In genomic region chr2:112152476-112153178, GRCh38 we compare ENCODE assay signal across 26 cellular contexts. TPM values are rescaled to one million over a fixed set of nuclear protein-coding genes. Genes with fewer than 3 reads are reported as not detected.
DNase-seq lines count a peak whose midpoint lies in the region; ATAC-seq and TF ChIP-seq lines count a peak whose summit lies in the region.
"Had no signal": no experiment of that assay in that cellular context is flagged by ENCODE, and none has a peak within 500 bp of the region (broad histone marks: within the 10 kb centered on the region; RNA-seq: fewer than 3 reads in every experiment).

No MANE protein-coding gene starts in this region.

- H3K9me3 Mint-ChIP-seq in CD4-positive, CD25-positive, alpha-beta regulatory T cell: no peaks in the 10 kb centered on the region
- no peaks in the 10 kb centered on the region for H3K9me3 Mint-ChIP-seq in activated CD4-positive, alpha-beta memory T cell treated with anti-CD3 and anti-CD28 coated beads, Interleukin-2, amount 10 ng/mL, durations not matched to agents 7 days and 5 days
- H3K9me3 Mint-ChIP-seq: activated CD4-positive, alpha-beta T cell treated with anti-CD3 and anti-CD28 coated beads, Interleukin-2, amount 10 ng/mL, durations not matched to agents 24 days and 14 days; activated naive CD4-positive, alpha-beta T cell treated with anti-CD3 and anti-CD28 coated beads, Interleukin-2, amount 50 U/mL, for 24 hours; activated T-cell treated with anti-CD3 and anti-CD28 coated beads, Interleukin-2, amount 50 U/mL, for 24 hours had no signal

- H3K4me1 ChIP-seq in CD4-positive, CD25-positive, alpha-beta regulatory T cell (ENCODE audit: control insufficient read depth, insufficient read depth, low read length, poor library complexity, severe bottlenecking): peaks cover 26% of the 10 kb centered on the region
- peaks cover 0 to 10% (median 2%) of the 10 kb centered on the region in 4 donors for H3K4me1 ChIP-seq in stomach
- H3K4me1 ChIP-seq: tibial nerve had no signal

- no peak for DNase-seq in CD4-positive, CD25-positive, alpha-beta regulatory T cell
- DNase-seq in activated CD4-positive, alpha-beta memory T cell treated with anti-CD3 and anti-CD28 coated beads, Interleukin-2, amount 10 ng/mL, durations not matched to agents 7 days and 5 days: peak; percentile 1
- DNase-seq in mesenteric fat pad (ENCODE audit: low spot score): peak; percentile 72
- peak; percentile 11 for DNase-seq in stomach
- DNase-seq in NCI-H82 treated with DMSO at 0.1 percent for 48 hours (lab: John Stamatoyannopoulos, UW; ENCODE audit: unreplicated experiment): no peak
- no peak for DNase-seq in NOMO-1 treated with DMSO at 0.1 percent for 48 hours (lab: John Stamatoyannopoulos, UW; ENCODE audit: unreplicated experiment)
- DNase-seq: activated CD4-positive, alpha-beta T cell treated with anti-CD3 and anti-CD28 coated beads, Interleukin-2, amount 10 ng/mL, durations not matched to agents 24 days and 14 days; caudate nucleus; CD4-positive, alpha-beta memory T cell; dermis blood vessel endothelial cell; DMS 273 treated with DMSO at 0.1 percent for 48 hours; heart left ventricle; IMR-90; NCI-H2171 treated with DMSO at 0.1 percent for 48 hours; NCI-H526; RPMI8226; stimulated activated naive CD4-positive, alpha-beta T cell treated with Interleukin-2 at 50 U/mL for 16 hours had no signal

- H3K4me1 Mint-ChIP-seq in CD4-positive, CD25-positive, alpha-beta regulatory T cell: peaks cover 10 to 34% (median 21%) of the 10 kb centered on the region in 4 donors
- H3K4me1 Mint-ChIP-seq in activated CD4-positive, alpha-beta memory T cell treated with anti-CD3 and anti-CD28 coated beads, Interleukin-2, amount 10 ng/mL, durations not matched to agents 7 days and 5 days: peaks cover 27% of the 10 kb centered on the region

- ATAC-seq in CD4-positive, CD25-positive, alpha-beta regulatory T cell (ENCODE audit: low read depth in 2 of 2): no peak
- ATAC-seq in HG03432 (IDR thresholded peaks at IDR 0.05; ENCODE audit: unreplicated experiment): no peak
- ATAC-seq: heart left ventricle had no signal

- no peaks in the 10 kb centered on the region for H3K36me3 Mint-ChIP-seq in CD4-positive, CD25-positive, alpha-beta regulatory T cell
- H3K36me3 Mint-ChIP-seq in activated CD4-positive, alpha-beta memory T cell treated with anti-CD3 and anti-CD28 coated beads, Interleukin-2, amount 10 ng/mL, durations not matched to agents 7 days and 5 days (ENCODE audit: low read depth): no peaks in the 10 kb centered on the region
- H3K36me3 Mint-ChIP-seq: activated naive CD4-positive, alpha-beta T cell treated with anti-CD3 and anti-CD28 coated beads, Interleukin-2, amount 50 U/mL, for 24 hours; CD4-positive, alpha-beta memory T cell had no signal

- H3K27ac ChIP-seq in CD4-positive, CD25-positive, alpha-beta regulatory T cell (ENCODE audit: insufficient read depth, low read length, poor library complexity, severe bottlenecking): no peak overlapping the region
- H3K27ac ChIP-seq in stomach: no peak overlapping the region
- H3K27ac ChIP-seq: HL-60, tibial nerve, VCaP had no signal

- no peak for TF ChIP-seq POLR2A in stomach (IDR thresholded peaks at IDR 0.05)

- CTCF ChIA-PET in activated CD4-positive, alpha-beta memory T cell treated with anti-CD3 and anti-CD28 coated beads, Interleukin-2, amount 10 ng/mL, durations not matched to agents 7 days and 5 days (lab: Charles Lee): no interaction called here

- H3K9me3 ChIP-seq in CD4-positive, CD25-positive, alpha-beta regulatory T cell (ENCODE audit: control insufficient read depth in 2 of 2, low read length in 2 of 2): no peaks in the 10 kb centered on the region
- no peaks in the 10 kb centered on the region for H3K9me3 ChIP-seq in stomach
- H3K9me3 ChIP-seq: heart left ventricle, MG63, tibial nerve had no signal

- POLR2A ChIA-PET in activated CD4-positive, alpha-beta memory T cell treated with anti-CD3 and anti-CD28 coated beads, Interleukin-2, amount 10 ng/mL, durations not matched to agents 7 days and 5 days (lab: Charles Lee): no interaction called here

- TF ChIP-seq EP300 in stomach (IDR thresholded peaks at IDR 0.05): no peak

- WGBS in stomach, 5 donors: 83 to 95% (median 91%) methylated on average over 10 of the region's 10 CpGs

- no peaks in the 10 kb centered on the region for H3K27me3 ChIP-seq in CD4-positive, CD25-positive, alpha-beta regulatory T cell (ENCODE audit: control insufficient read depth, insufficient read depth, low read length)
- H3K27me3 ChIP-seq in stomach: no peaks in the 10 kb centered on the region
- H3K27me3 ChIP-seq: heart left ventricle, MG63, tibial nerve had no signal

- TF ChIP-seq CTCF in stomach (IDR thresholded peaks at IDR 0.05): no peak

- no peak overlapping the region for H3K4me3 ChIP-seq in CD4-positive, CD25-positive, alpha-beta regulatory T cell (ENCODE audit: low read depth, low read length)
- H3K4me3 ChIP-seq in stomach: no peak overlapping the region
- H3K4me3 ChIP-seq: heart left ventricle, MG63, tibial nerve had no signal

- H3K27me3 Mint-ChIP-seq in CD4-positive, CD25-positive, alpha-beta regulatory T cell: peaks cover 4% of the 10 kb centered on the region
- H3K27me3 Mint-ChIP-seq in activated CD4-positive, alpha-beta memory T cell treated with anti-CD3 and anti-CD28 coated beads, Interleukin-2, amount 10 ng/mL, durations not matched to agents 7 days and 5 days: no peaks in the 10 kb centered on the region
- H3K27me3 Mint-ChIP-seq: activated naive CD4-positive, alpha-beta T cell treated with anti-CD3 and anti-CD28 coated beads, Interleukin-2, amount 50 U/mL, for 24 hours; activated T-cell treated with anti-CD3 and anti-CD28 coated beads, Interleukin-2, amount 50 U/mL, for 24 hours; CD4-positive, alpha-beta memory T cell had no signal

- H3K4me3 Mint-ChIP-seq in CD4-positive, CD25-positive, alpha-beta regulatory T cell: no peak overlapping the region
- H3K4me3 Mint-ChIP-seq in activated CD4-positive, alpha-beta memory T cell treated with anti-CD3 and anti-CD28 coated beads, Interleukin-2, amount 10 ng/mL, durations not matched to agents 7 days and 5 days: no peak overlapping the region
- H3K4me3 Mint-ChIP-seq: activated CD4-positive, alpha-beta T cell treated with anti-CD3 and anti-CD28 coated beads, Interleukin-2, amount 10 ng/mL, durations not matched to agents 24 days and 14 days; activated naive CD4-positive, alpha-beta T cell treated with anti-CD3 and anti-CD28 coated beads, Interleukin-2, amount 50 U/mL, for 24 hours; activated T-cell treated with anti-CD3 and anti-CD28 coated beads, Interleukin-2, amount 50 U/mL, for 24 hours; CD4-positive, alpha-beta memory T cell had no signal

- peak overlapping the region in 2 of 3 donors; percentile 3 to 11 for H3K27ac Mint-ChIP-seq in CD4-positive, CD25-positive, alpha-beta regulatory T cell
- no peak overlapping the region for H3K27ac Mint-ChIP-seq in activated CD4-positive, alpha-beta memory T cell treated with anti-CD3 and anti-CD28 coated beads, Interleukin-2, amount 10 ng/mL, durations not matched to agents 7 days and 5 days
- H3K27ac Mint-ChIP-seq: activated CD4-positive, alpha-beta T cell treated with anti-CD3 and anti-CD28 coated beads, Interleukin-2, amount 10 ng/mL, durations not matched to agents 24 days and 14 days; activated naive CD4-positive, alpha-beta T cell treated with anti-CD3 and anti-CD28 coated beads, Interleukin-2, amount 50 U/mL, for 24 hours; activated T-cell treated with anti-CD3 and anti-CD28 coated beads, Interleukin-2, amount 50 U/mL, for 24 hours had no signal

- intact Hi-C loops in stomach (cut with DNase I; ENCODE audit: low total_unique reads): no loop called here

- no peaks in the 10 kb centered on the region for H3K36me3 ChIP-seq in CD4-positive, CD25-positive, alpha-beta regulatory T cell (ENCODE audit: control insufficient read depth, insufficient read depth, low read length)
- H3K36me3 ChIP-seq in stomach: no peaks in the 10 kb centered on the region
- H3K36me3 ChIP-seq: heart left ventricle, MG63, tibial nerve had no signal

RNA-seq across cellular contexts. Expression of gene FBLN7, which starts 14.4 kb away (rescaled TPM):
- 19.3 TPM for total RNA-seq in CD4-positive, CD25-positive, alpha-beta regulatory T cell
- polyA plus RNA-seq in CD4-positive, CD25-positive, alpha-beta regulatory T cell: 10 to 100 TPM; 29.9 to 40.2 (median 36.5) TPM
- 1 to 10 TPM; 7.3 to 8.4 TPM for total RNA-seq in activated CD4-positive, alpha-beta memory T cell treated with anti-CD3 and anti-CD28 coated beads, Interleukin-2, amount 10 ng/mL, durations not matched to agents 7 days and 5 days
- total RNA-seq in mesenteric fat pad (5.3 TPM), stomach (1 to 10 TPM in 4 of 5 donors, not detected in 1; 2.0 to 5.1 (median 3.5) TPM)
- polyA plus RNA-seq in stomach: 1 to 10 TPM in 1 of 3 donors, under 1 TPM in 2; 0.40 to 1.2 (median 0.50) TPM
- total RNA-seq: G401 had no signal
- polyA plus RNA-seq: neural cell had no signal

Comparison
In these comparisons a context has a peak if more than half of its experiments do, and no peak if none do; other contexts are left out.
1. DNase-seq: peak in activated CD4-positive, alpha-beta memory T cell treated with anti-CD3 and anti-CD28 coated beads, Interleukin-2, amount 10 ng/mL, durations not matched to agents 7 days and 5 days (single experiment), mesenteric fat pad (single experiment) and stomach (single experiment); none in CD4-positive, CD25-positive, alpha-beta regulatory T cell (0 of 3), NCI-H82 treated with DMSO at 0.1 percent for 48 hours (single experiment) and NOMO-1 treated with DMSO at 0.1 percent for 48 hours (single experiment).